ENCODE assay signal across 9 cellular contexts in the genomic region with DNA sequence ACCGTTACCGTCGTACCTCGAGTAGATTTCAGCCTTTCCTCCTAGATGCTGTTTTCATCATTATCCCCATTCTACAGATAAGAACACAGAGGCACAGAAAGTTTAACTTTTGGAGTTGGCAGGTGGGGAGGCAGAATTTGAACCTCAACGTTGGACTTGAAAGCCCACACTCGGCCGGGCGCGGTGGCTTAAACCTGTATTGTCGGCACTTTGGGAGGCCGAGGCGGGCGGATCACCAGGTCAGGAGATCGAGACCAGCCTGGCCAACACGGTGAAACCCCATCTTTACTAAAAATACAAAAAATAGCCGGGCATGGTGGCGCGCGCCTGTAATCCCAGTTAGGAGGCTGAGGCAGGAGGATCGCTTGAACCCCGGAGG. TPM values are rescaled to one million over a fixed set of nuclear protein-coding genes. Genes with fewer than 3 reads are reported as not detected.
DNase-seq lines count a peak whose midpoint lies in the region; ATAC-seq and TF ChIP-seq lines count a peak whose summit lies in the region.
"Had no signal": no experiment of that assay in that cellular context is flagged by ENCODE, and none has a peak within 500 bp of the region (broad histone marks: within the 10 kb centered on the region; RNA-seq: fewer than 3 reads in every experiment).

No MANE protein-coding gene starts in this region.

- peak overlapping the region; percentile 79 to 96 (median 85) for H3K27ac Mint-ChIP-seq in CD4-positive, CD25-positive, alpha-beta regulatory T cell

- H3F3A ChIP-seq in PC-3 (ENCODE audit: low read length, unreplicated experiment), result no peaks in the 10 kb centered on the region

- POLR2A ChIA-PET in PC-3 (lab: Charles Lee; ENCODE audit: unreplicated experiment), result no interaction called here

- no peak for TF ChIP-seq POLR2A in esophagus muscularis mucosa (IDR thresholded peaks at IDR 0.05; ENCODE audit: low read depth)
- TF ChIP-seq POLR2A in ovary (IDR thresholded peaks at IDR 0.05), result no peak

- 62% methylated on average over 20 of the region's 21 CpGs for WGBS in esophagus muscularis mucosa
- 43 to 54% (median 50%) methylated on average over 21 of the region's 21 CpGs for WGBS in ovary, 3 donors

- H3K9me3 ChIP-seq in CD4-positive, CD25-positive, alpha-beta regulatory T cell (ENCODE audit: control insufficient read depth in 2 of 2, low read length in 2 of 2), result no peaks in the 10 kb centered on the region
- H3K9me3 ChIP-seq in PC-3 (ENCODE audit: low read length), result no peaks in the 10 kb centered on the region
- H3K9me3 ChIP-seq in esophagus muscularis mucosa, result peaks cover 0 to 8% (median 6%) of the 10 kb centered on the region in 4 donors
- H3K9me3 ChIP-seq in ovary, result no peaks in the 10 kb centered on the region

- H3K27ac ChIP-seq in CD4-positive, CD25-positive, alpha-beta regulatory T cell (ENCODE audit: insufficient read depth, low read length, poor library complexity, severe bottlenecking), result peak overlapping the region; percentile 72
- no peak overlapping the region for H3K27ac ChIP-seq in PC-3 (ENCODE audit: low read length)
- peak overlapping the region; percentile 83 to 88 (median 86) for H3K27ac ChIP-seq in esophagus muscularis mucosa (replicated peaks in 1 of 4)
- peak overlapping the region; percentile 34 to 90 for H3K27ac ChIP-seq in ovary

- no peaks in the 10 kb centered on the region for H3K27me3 ChIP-seq in CD4-positive, CD25-positive, alpha-beta regulatory T cell (ENCODE audit: control insufficient read depth, insufficient read depth, low read length)
- H3K27me3 ChIP-seq in PC-3 (ENCODE audit: low read length), result no peaks in the 10 kb centered on the region
- H3K27me3 ChIP-seq in esophagus muscularis mucosa, result no peaks in the 10 kb centered on the region
- no peaks in the 10 kb centered on the region for H3K27me3 ChIP-seq in ovary

- DNase-seq in CD4-positive, CD25-positive, alpha-beta regulatory T cell, result no peak
- DNase-seq in PC-3 (no peak), esophagus muscularis mucosa (ENCODE audit: extremely low spot score) (no peak), ovary (peak in 3 of 5 donors; percentile 31 to 51 (median 49)), GM03348 (ENCODE audit: low spot score) (no peak), NCI-H774 (lab: John Stamatoyannopoulos, UW) (no peak)
- DNase-seq in stimulated activated CD4-positive, alpha-beta T cell treated with anti-CD3 and anti-CD28 coated beads, Interleukin-2, amount 100 ng/mL, for 24 hours, result no peak
- DNase-seq: NCI-H1105 had no signal

- H3K4me2 ChIP-seq in PC-3 (ENCODE audit: low read length), result peak overlapping the region; percentile 93

- intact Hi-C loops in PC-3 (cut with micrococcal nuclease), result no loop called here
- intact Hi-C loops in esophagus muscularis mucosa (cut with DNase I), result no loop called here
- intact Hi-C loops in ovary (cut with DNase I), result no loop called here

- H4K20me1 ChIP-seq in PC-3 (ENCODE audit: low read length), result no peaks in the 10 kb centered on the region

- no peaks in the 10 kb centered on the region for H3K27me3 Mint-ChIP-seq in CD4-positive, CD25-positive, alpha-beta regulatory T cell

- H2AFZ ChIP-seq in PC-3 (ENCODE audit: low read length), result peak overlapping the region; percentile 89

- H3K36me3 Mint-ChIP-seq in CD4-positive, CD25-positive, alpha-beta regulatory T cell, result no peaks in the 10 kb centered on the region

- H3K4me1 ChIP-seq in CD4-positive, CD25-positive, alpha-beta regulatory T cell (ENCODE audit: control insufficient read depth, insufficient read depth, low read length, poor library complexity, severe bottlenecking), result peaks cover 10% of the 10 kb centered on the region
- H3K4me1 ChIP-seq in PC-3 (ENCODE audit: insufficient read depth, low read length) (0 out of 2 replicates have a peak, but pooled peaks cover 5% of the 10 kb centered on the region), esophagus muscularis mucosa (peaks cover 15 to 25% (median 23%) of the 10 kb centered on the region in 4 donors), ovary (ENCODE audit: insufficient read depth) (peaks cover 4% of the 10 kb centered on the region)

- CTCF ChIA-PET in PC-3 (lab: Charles Lee), result interaction anchor here (0.6 kb wide), 2 partner anchors 66 to 650 kb away, joined by 3 to 5 read pairs; no protein-coding TSS in a partner anchor

- peak overlapping the region; percentile 22 to 88 (median 76) for H3K4me3 Mint-ChIP-seq in CD4-positive, CD25-positive, alpha-beta regulatory T cell

- H3K79me2 ChIP-seq in PC-3 (ENCODE audit: low read length), result no peaks in the 10 kb centered on the region

- ATAC-seq in CD4-positive, CD25-positive, alpha-beta regulatory T cell (ENCODE audit: low read depth in 2 of 2), result no peak
- no peak for ATAC-seq in PC-3
- ATAC-seq in GM21360 (IDR thresholded peaks at IDR 0.05; ENCODE audit: unreplicated experiment), result no peak

- no peak for TF ChIP-seq EP300 in esophagus muscularis mucosa (IDR thresholded peaks at IDR 0.05)
- TF ChIP-seq EP300 in ovary (IDR thresholded peaks at IDR 0.05), result no peak

- H3K4me3 ChIP-seq in CD4-positive, CD25-positive, alpha-beta regulatory T cell (ENCODE audit: low read depth, low read length), result peak overlapping the region; percentile 73
- H3K4me3 ChIP-seq in PC-3 (ENCODE audit: low read length), result peak overlapping the region; percentile 71
- peak overlapping the region; percentile 55 to 65 (median 60) for H3K4me3 ChIP-seq in esophagus muscularis mucosa
- H3K4me3 ChIP-seq in ovary, result peak overlapping the region; percentile 53

- H3K9ac ChIP-seq in PC-3 (ENCODE audit: low read length), result peak overlapping the region; percentile 49

- H3K36me3 ChIP-seq in CD4-positive, CD25-positive, alpha-beta regulatory T cell (ENCODE audit: control insufficient read depth, insufficient read depth, low read length), result no peaks in the 10 kb centered on the region
- H3K36me3 ChIP-seq in PC-3 (ENCODE audit: low read depth, low read length), result no peaks in the 10 kb centered on the region
- no peaks in the 10 kb centered on the region for H3K36me3 ChIP-seq in esophagus muscularis mucosa
- no peaks in the 10 kb centered on the region for H3K36me3 ChIP-seq in ovary

- H3K9me2 ChIP-seq in PC-3 (replicated peaks; ENCODE audit: low read length), result no peaks in the 10 kb centered on the region

- peaks cover 0 to 2% (median 0%) of the 10 kb centered on the region in 7 donors for H3K9me3 Mint-ChIP-seq in CD4-positive, CD25-positive, alpha-beta regulatory T cell

- TSS peak; percentile 96 for BruUV-seq in PC-3 (replicated peaks; lab: Mats Ljungman, UMichigan)

- peaks cover 0 to 34% (median 9%) of the 10 kb centered on the region in 4 donors for H3K4me1 Mint-ChIP-seq in CD4-positive, CD25-positive, alpha-beta regulatory T cell

- TF ChIP-seq CTCF in PC-3 (conservative IDR thresholded peaks at IDR 0.05; ENCODE audit: low read depth, low read length) (no peak), esophagus muscularis mucosa (IDR thresholded peaks at IDR 0.05) (no peak), ovary (IDR thresholded peaks at IDR 0.05) (no peak)

RNA-seq across cellular contexts. Expression of a gene that starts 11.5 kb away (rescaled TPM):
- total RNA-seq in CD4-positive, CD25-positive, alpha-beta regulatory T cell, result not detected
- not detected for polyA plus RNA-seq in CD4-positive, CD25-positive, alpha-beta regulatory T cell
- total RNA-seq in PC-3 (2014; rRNA removed), result not detected in 2 replicates
- not detected for total RNA-seq in esophagus muscularis mucosa
- total RNA-seq in ovary, result 1 to 10 TPM in 5 of 7 donors, not detected in 2; 1.2 to 9.4 (median 1.4) TPM
- polyA plus RNA-seq in ovary, result under 1 TPM in 1 of 2 donors, not detected in 1; 0.12 TPM

RNA-seq across cellular contexts. Expression of a gene that starts 13.9 kb away (rescaled TPM):
- 0.54 TPM for total RNA-seq in CD4-positive, CD25-positive, alpha-beta regulatory T cell
- polyA plus RNA-seq in CD4-positive, CD25-positive, alpha-beta regulatory T cell, result 1 to 10 TPM in 1 of 4 donors, under 1 TPM in 3; 0.47 to 1.4 (median 0.87) TPM
- total RNA-seq in PC-3 (2014; rRNA removed), result 0.17 and 0.33 TPM in 2 replicates
- 10 to 100 TPM in 2 of 4 donors, 1 to 10 TPM in 2; 5.6 to 38.1 (median 20.7) TPM for total RNA-seq in esophagus muscularis mucosa
- 10 to 100 TPM in 3 of 7 donors, 1 to 10 TPM in 4; 1.0 to 28.9 (median 8.7) TPM for total RNA-seq in ovary
- 1 to 10 TPM in 1 of 2 donors, under 1 TPM in 1; 0.83 to 3.0 TPM for polyA plus RNA-seq in ovary

RNA-seq across cellular contexts. Expression of a gene that starts 31.5 kb away (rescaled TPM):
- total RNA-seq in CD4-positive, CD25-positive, alpha-beta regulatory T cell, result 146 TPM
- 10 to 100 TPM; 18.8 to 29.4 (median 25.0) TPM for polyA plus RNA-seq in CD4-positive, CD25-positive, alpha-beta regulatory T cell
- total RNA-seq in PC-3 (2014; rRNA removed), result 73.2 and 94.6 TPM in 2 replicates
- 100 to 1,000 TPM; 121 to 176 (median 137) TPM for total RNA-seq in esophagus muscularis mucosa
- total RNA-seq in ovary, result 100 to 1,000 TPM in 5 of 7 donors, 10 to 100 TPM in 2; 68.8 to 211 (median 159) TPM
- 100 to 1,000 TPM in 1 of 2 donors, 10 to 100 TPM in 1; 38.6 to 135 TPM for polyA plus RNA-seq in ovary

RNA-seq across cellular contexts. Expression of a gene that starts 50.8 kb away (rescaled TPM):
- 2.1 TPM for total RNA-seq in CD4-positive, CD25-positive, alpha-beta regulatory T cell
- polyA plus RNA-seq in CD4-positive, CD25-positive, alpha-beta regulatory T cell, result under 1 TPM in 3 of 4 donors, not detected in 1; 0.08 to 0.28 (median 0.09) TPM
- total RNA-seq in PC-3 (2014; rRNA removed), result 0.26 and 0.92 TPM in 2 replicates
- total RNA-seq in esophagus muscularis mucosa, result under 1 TPM in 1 of 4 donors, not detected in 3; 0.86 TPM
- 1 to 10 TPM in 1 of 7 donors, under 1 TPM in 1, not detected in 5; 0.38 to 1.3 TPM for total RNA-seq in ovary
- under 1 TPM in 1 of 2 donors, not detected in 1; 0.05 TPM for polyA plus RNA-seq in ovary

Comparison
In these comparisons a context has a peak if more than half of its experiments do, and no peak if none do; other contexts are left out.
1. DNase-seq: peak in ovary (3 of 5); none in CD4-positive, CD25-positive, alpha-beta regulatory T cell (0 of 3), PC-3 (single experiment), esophagus muscularis mucosa (single experiment), stimulated activated CD4-positive, alpha-beta T cell treated with anti-CD3 and anti-CD28 coated beads, Interleukin-2, amount 100 ng/mL, for 24 hours (0 of 2), GM03348 (single experiment) and NCI-H774 (single experiment).
2. Peak in every context shown above with its lines, with median percentiles within 50 percentile points of each other: H3K4me3 ChIP-seq.